In the genomic region with DNA sequence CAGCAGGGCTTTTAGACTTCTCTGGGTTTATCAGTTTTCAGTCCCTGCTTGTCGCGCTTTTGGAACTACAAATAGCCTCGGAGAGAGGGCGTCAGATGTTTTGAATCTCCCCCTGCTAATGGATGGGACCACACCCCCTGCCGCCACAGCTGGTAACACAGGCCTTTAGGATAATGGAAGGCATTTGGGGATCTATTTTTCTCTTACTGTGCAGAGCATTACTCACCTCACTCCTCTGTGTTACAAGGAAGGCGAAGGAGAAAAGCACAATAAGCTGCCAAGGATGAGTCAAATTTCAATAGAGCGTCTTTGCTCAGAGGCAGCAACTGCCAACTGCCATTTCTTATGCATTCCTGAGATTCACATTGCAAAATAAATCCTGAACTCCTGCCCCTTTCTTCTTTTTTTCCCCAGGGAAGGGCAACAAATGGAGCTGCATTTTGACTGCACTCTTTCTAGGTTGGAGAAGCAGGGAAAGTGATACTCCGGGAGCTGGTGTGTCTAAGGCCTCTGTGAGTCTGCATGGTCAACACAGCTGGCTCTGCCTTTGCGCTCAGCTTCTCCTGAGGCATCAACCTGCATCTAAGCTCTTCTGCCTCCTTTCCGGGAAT, we compare ENCODE assay signal across 10 cellular contexts. TPM values are rescaled to one million over a fixed set of nuclear protein-coding genes. Genes with fewer than 3 reads are reported as not detected.
DNase-seq lines count a peak whose midpoint lies in the region; TF ChIP-seq lines count a peak whose summit lies in the region.
"Had no signal": no experiment of that assay in that cellular context is flagged by ENCODE, and none has a peak within 500 bp of the region (broad histone marks: within the 10 kb centered on the region; RNA-seq: fewer than 3 reads in every experiment).

No MANE protein-coding gene starts in this region.

- H3K27ac ChIP-seq in SJSA1 (peak overlapping the region; percentile 85), Peyer's patch (no peak overlapping the region)

- H3K9me3 ChIP-seq in SJSA1 (replicated peaks) (peaks cover 2% of the 10 kb centered on the region), skeletal muscle satellite cell (replicated peaks; ENCODE audit: low read length) (no peaks in the 10 kb centered on the region), Peyer's patch (peaks cover 0 to 8% (median 2%) of the 10 kb centered on the region in 4 donors)

- H3K27me3 ChIP-seq in SJSA1 (replicated peaks) (no peaks in the 10 kb centered on the region), skeletal muscle satellite cell (ENCODE audit: control insufficient read depth, insufficient read depth, low read length) (no peaks in the 10 kb centered on the region), Peyer's patch (no peaks in the 10 kb centered on the region)

- TF ChIP-seq CTCF in fibroblast of the aortic adventitia (IDR thresholded peaks at IDR 0.05; ENCODE audit: insufficient read depth, low read length), result peak; percentile 63
- no peak for TF ChIP-seq CTCF in Peyer's patch (IDR thresholded peaks at IDR 0.05)

- H3K4me3 Mint-ChIP-seq in activated CD4-positive, alpha-beta T cell treated with anti-CD3 and anti-CD28 coated beads, Interleukin-2, amount 10 ng/mL, durations not matched to agents 24 days and 14 days, result peak overlapping the region; percentile 30

- H3K4me1 ChIP-seq in SJSA1 (replicated peaks), result peaks cover 30% of the 10 kb centered on the region
- H3K4me1 ChIP-seq in skeletal muscle satellite cell (ENCODE audit: control insufficient read depth, insufficient read depth, low read length), result peaks cover 27% of the 10 kb centered on the region
- no peaks in the 10 kb centered on the region for H3K4me1 ChIP-seq in Peyer's patch

- H3K27ac Mint-ChIP-seq in activated CD4-positive, alpha-beta T cell treated with anti-CD3 and anti-CD28 coated beads, Interleukin-2, amount 10 ng/mL, durations not matched to agents 24 days and 14 days, result peak overlapping the region; percentile 75
- H3K27ac Mint-ChIP-seq: CD4-positive, CD25-positive, alpha-beta regulatory T cell had no signal

- no peaks in the 10 kb centered on the region for H3K9me3 Mint-ChIP-seq in activated CD4-positive, alpha-beta T cell treated with anti-CD3 and anti-CD28 coated beads, Interleukin-2, amount 10 ng/mL, durations not matched to agents 24 days and 14 days
- H3K9me3 Mint-ChIP-seq: CD4-positive, CD25-positive, alpha-beta regulatory T cell had no signal

- no peaks in the 10 kb centered on the region for H3K27me3 Mint-ChIP-seq in activated CD4-positive, alpha-beta T cell treated with anti-CD3 and anti-CD28 coated beads, Interleukin-2, amount 10 ng/mL, durations not matched to agents 24 days and 14 days

- no peaks in the 10 kb centered on the region for H3K36me3 ChIP-seq in SJSA1
- no peaks in the 10 kb centered on the region for H3K36me3 ChIP-seq in skeletal muscle satellite cell (ENCODE audit: insufficient read depth, low read length)
- H3K36me3 ChIP-seq in Peyer's patch, result no peaks in the 10 kb centered on the region

- peak overlapping the region; percentile 54 for H3K9ac ChIP-seq in skeletal muscle satellite cell (ENCODE audit: low read depth, low read length)

- peaks cover 32% of the 10 kb centered on the region for H3K4me1 Mint-ChIP-seq in activated CD4-positive, alpha-beta T cell treated with anti-CD3 and anti-CD28 coated beads, Interleukin-2, amount 10 ng/mL, durations not matched to agents 24 days and 14 days

- intact Hi-C loops in activated CD4-positive, alpha-beta T cell treated with anti-CD3 and anti-CD28 coated beads, Interleukin-2, amount 10 ng/mL, durations not matched to agents 24 days and 14 days (cut with micrococcal nuclease), result no loop called here

- TF ChIP-seq POLR2A in Peyer's patch (IDR thresholded peaks at IDR 0.05), result no peak

- peak overlapping the region; percentile 73 for H3K4me2 ChIP-seq in skeletal muscle satellite cell (ENCODE audit: low read length)

- H3K4me3 ChIP-seq in SJSA1, result no peak overlapping the region
- H3K4me3 ChIP-seq in fibroblast of the aortic adventitia (ENCODE audit: low read depth, low read length), result peak overlapping the region; percentile 25
- peak overlapping the region; percentile 37 for H3K4me3 ChIP-seq in skeletal muscle satellite cell (ENCODE audit: low read length)
- no peak overlapping the region for H3K4me3 ChIP-seq in Peyer's patch

- no peaks in the 10 kb centered on the region for H3K36me3 Mint-ChIP-seq in activated CD4-positive, alpha-beta T cell treated with anti-CD3 and anti-CD28 coated beads, Interleukin-2, amount 10 ng/mL, durations not matched to agents 24 days and 14 days (ENCODE audit: low read depth)
- H3K36me3 Mint-ChIP-seq: CD4-positive, CD25-positive, alpha-beta regulatory T cell had no signal

- DNase-seq in activated CD4-positive, alpha-beta T cell treated with anti-CD3 and anti-CD28 coated beads, Interleukin-2, amount 10 ng/mL, durations not matched to agents 24 days and 14 days, result no peak
- DNase-seq in activated CD4-positive, alpha-beta T cell treated with anti-CD3 and anti-CD28 coated beads for 4 hours, result no peak
- peak; percentile 85 to 94 for DNase-seq in SJSA1 (ENCODE audit: low read depth in 1 of 2, low spot score in 2 of 2)
- peak; percentile 99 for DNase-seq in fibroblast of the aortic adventitia (ENCODE audit: low read depth)
- no peak for DNase-seq in Peyer's patch
- no peak for DNase-seq in GM19240 (ENCODE audit: insufficient read length, low spot score)
- DNase-seq in HuH-7 (ENCODE audit: low spot score), result no peak
- DNase-seq: effector CD4-positive, alpha-beta T cell had no signal

RNA-seq across cellular contexts. Expression of gene SMNDC1, which starts 31.5 kb away (rescaled TPM):
- total RNA-seq in activated CD4-positive, alpha-beta T cell treated with anti-CD3 and anti-CD28 coated beads, Interleukin-2, amount 10 ng/mL, durations not matched to agents 24 days and 14 days, result 46.2 TPM in 2 replicates
- 4.0 and 6.6 TPM in 2 replicates for total RNA-seq in SJSA1 (2014; rRNA removed; shearing (Covaris generic))
- 8.9 and 27.5 TPM in 2 replicates for total RNA-seq in fibroblast of the aortic adventitia (ENCODE audit: low replicate concordance)
- total RNA-seq in skeletal muscle satellite cell (2012; rRNA removed), result 5.2 and 8.9 TPM in 2 replicates
- total RNA-seq in Peyer's patch, result 10 to 100 TPM; 10.5 to 40.4 (median 17.5) TPM

Comparison
In these comparisons a context has a peak if more than half of its experiments do, and no peak if none do; other contexts are left out.
1. DNase-seq: peak in SJSA1 (2 of 2) and fibroblast of the aortic adventitia (single experiment); none in activated CD4-positive, alpha-beta T cell treated with anti-CD3 and anti-CD28 coated beads, Interleukin-2, amount 10 ng/mL, durations not matched to agents 24 days and 14 days (single experiment), activated CD4-positive, alpha-beta T cell treated with anti-CD3 and anti-CD28 coated beads for 4 hours (0 of 2), Peyer's patch (0 of 3), GM19240 (single experiment) and HuH-7 (single experiment).
2. H3K4me3 ChIP-seq: peak in fibroblast of the aortic adventitia (single experiment) and skeletal muscle satellite cell (single experiment); none in SJSA1 (single experiment) and Peyer's patch (0 of 4).